Comparison of ENCODE assay signal across 8 cellular contexts in genomic region chr16:11742041-11742535, GRCh38. TPM values are rescaled to one million over a fixed set of nuclear protein-coding genes. Genes with fewer than 3 reads are reported as not detected.
A peak's percentile ranks its signal among the peaks of the same experiment; 100 is the strongest.
DNase-seq lines count a peak whose midpoint lies in the region; ATAC-seq and TF ChIP-seq lines count a peak whose summit lies in the region.

No MANE protein-coding gene starts in this region.

- H3K4me3 Mint-ChIP-seq in activated naive CD8-positive, alpha-beta T cell treated with anti-CD3 and anti-CD28 coated beads for 36 hours = peak overlapping the region; percentile 95

- under 1% methylated on average over 15 of the region's 40 CpGs for WGBS in hepatocyte (ENCODE audit: low lambda C conversion rate, missing lambda C conversion rate)
- 1% methylated on average over 40 of the region's 40 CpGs for WGBS in smooth muscle cell (ENCODE audit: low lambda C conversion rate)

- peaks cover 51% of the 10 kb centered on the region for H3K4me1 ChIP-seq in OCI-LY7 (ENCODE audit: insufficient read depth, low read length, poor library complexity, severe bottlenecking)
- peaks cover 33% of the 10 kb centered on the region for H3K4me1 ChIP-seq in hepatocyte (ENCODE audit: insufficient read depth)
- H3K4me1 ChIP-seq in smooth muscle cell (ENCODE audit: low read depth) = peaks cover 8% of the 10 kb centered on the region

- H2AFZ ChIP-seq in OCI-LY7 (ENCODE audit: low read length) = peak overlapping the region; percentile 30; the same call in 1 of the 2 replicates
- peak overlapping the region; percentile 4 for H2AFZ ChIP-seq in hepatocyte
- H2AFZ ChIP-seq in smooth muscle cell (ENCODE audit: low read depth) = no peak overlapping the region

- H3K27me3 ChIP-seq in hepatocyte (no peaks in the 10 kb centered on the region), smooth muscle cell (ENCODE audit: low read depth) (no peaks in the 10 kb centered on the region)

- peak; percentile 24 for ATAC-seq in HG02798 (IDR thresholded peaks at IDR 0.05; ENCODE audit: poor library complexity, unreplicated experiment)

- H3K4me1 Mint-ChIP-seq in activated naive CD8-positive, alpha-beta T cell treated with anti-CD3 and anti-CD28 coated beads for 36 hours = peaks cover 50% of the 10 kb centered on the region

- H3K9ac ChIP-seq in smooth muscle cell (ENCODE audit: low read depth) = peak overlapping the region; percentile 93

- BruUV-seq in OCI-LY7 (replicated peaks; lab: Mats Ljungman, UMichigan) = no TSS peak

- no peaks in the 10 kb centered on the region for H3K27me3 Mint-ChIP-seq in activated naive CD8-positive, alpha-beta T cell treated with anti-CD3 and anti-CD28 coated beads for 36 hours

- H4K20me1 ChIP-seq in OCI-LY7 (ENCODE audit: insufficient read depth, low read length) = peaks cover 16% of the 10 kb centered on the region; the same call in 1 of the 2 replicates
- peaks cover 42% of the 10 kb centered on the region for H4K20me1 ChIP-seq in hepatocyte (ENCODE audit: insufficient read depth, poor library complexity, severe bottlenecking)
- H4K20me1 ChIP-seq in smooth muscle cell (ENCODE audit: low read depth) = peaks cover 48% of the 10 kb centered on the region

- H3K27ac ChIP-seq in OCI-LY7 (ENCODE audit: low read depth, low read length, poor library complexity, severe bottlenecking) (peak overlapping the region; percentile 67), hepatocyte (peak overlapping the region; percentile 92), smooth muscle cell (ENCODE audit: low read depth) (peak overlapping the region; percentile 75)

- intact Hi-C loops in OCI-LY7 (cut with micrococcal nuclease; ENCODE audit: unreplicated experiment) = loop anchor here (2.0 to 5.0 kb wide), 3 partner anchors 40 to 70 kb away; partner anchors contain the start of gene ZC3H7A

- no peaks in the 10 kb centered on the region for H3K9me3 ChIP-seq in OCI-LY7 (ENCODE audit: low read length)
- no peaks in the 10 kb centered on the region for H3K9me3 ChIP-seq in hepatocyte (ENCODE audit: low read depth)
- no peaks in the 10 kb centered on the region for H3K9me3 ChIP-seq in smooth muscle cell (replicated peaks; ENCODE audit: low read depth)

- H3K36me3 ChIP-seq in OCI-LY7 (ENCODE audit: insufficient read depth, low read length) (peaks cover 26% of the 10 kb centered on the region), hepatocyte (replicated peaks; ENCODE audit: insufficient read depth, low read depth) (no peaks in the 10 kb centered on the region), smooth muscle cell (ENCODE audit: low read depth) (no peaks in the 10 kb centered on the region)

- H3K4me3 ChIP-seq in OCI-LY7 (ENCODE audit: low read depth, low read length, poor library complexity, severe bottlenecking) (peak overlapping the region; percentile 97), hepatocyte (peak overlapping the region; percentile 92), smooth muscle cell (peak overlapping the region; percentile 92)

- CTCF ChIA-PET in OCI-LY7 (lab: Charles Lee; ENCODE audit: unreplicated experiment) = interaction anchor here (0.6 to 1.6 kb wide), 3 partner anchors 56 to 123 kb away, joined by 4 to 7 read pairs (median 4); no protein-coding TSS in a partner anchor

- H3K9me2 ChIP-seq in OCI-LY7 (ENCODE audit: insufficient read depth, low read length) (no peaks in the 10 kb centered on the region), hepatocyte (replicated peaks; ENCODE audit: insufficient read depth) (no peaks in the 10 kb centered on the region)

- peak overlapping the region; percentile 91 for H3K27ac Mint-ChIP-seq in activated naive CD8-positive, alpha-beta T cell treated with anti-CD3 and anti-CD28 coated beads for 36 hours

- DNase-seq in DMS 273 (lab: John Stamatoyannopoulos, UW; ENCODE audit: unreplicated experiment) = peak; percentile 65
- DNase-seq in DMS 273 treated with DMSO at 0.1 percent for 48 hours (lab: John Stamatoyannopoulos, UW) = no peak
- peak; percentile 65 for DNase-seq in OCI-LY7 (ENCODE audit: low spot score)
- no peak for DNase-seq in activated naive CD8-positive, alpha-beta T cell treated with anti-CD3 and anti-CD28 coated beads for 36 hours
- no peak for DNase-seq in hepatocyte (ENCODE audit: low spot score)
- DNase-seq in smooth muscle cell (lab: John Stamatoyannopoulos, UW; ENCODE audit: unreplicated experiment) = no peak
- DNase-seq in NCI-H2107 (lab: John Stamatoyannopoulos, UW) = no peak

- H3K79me2 ChIP-seq in OCI-LY7 (ENCODE audit: insufficient read depth, low read depth, low read length) (peaks cover 45% of the 10 kb centered on the region), hepatocyte (peaks cover 51% of the 10 kb centered on the region), smooth muscle cell (ENCODE audit: low read depth) (peaks cover 53% of the 10 kb centered on the region)

- POLR2A ChIA-PET in OCI-LY7 (lab: Charles Lee) = interaction anchor here (0.5 to 1.8 kb wide), 13 partner anchors 18 to 804 kb away, joined by 3 to 10 read pairs (median 4); no protein-coding TSS in a partner anchor

- peaks cover 11% of the 10 kb centered on the region for H3F3A ChIP-seq in smooth muscle cell (ENCODE audit: low read depth)

- TF ChIP-seq CTCF in OCI-LY7 (conservative IDR thresholded peaks at IDR 0.05; ENCODE audit: low read length) (0 out of 2 replicates have a peak, but pooled peaks have one; percentile 24), hepatocyte (IDR thresholded peaks at IDR 0.05; ENCODE audit: poor library complexity) (no peak), smooth muscle cell (IDR thresholded peaks at IDR 0.05; ENCODE audit: borderline replicate concordance, insufficient read depth, poor library complexity, severe bottlenecking) (no peak)

- H3K36me3 Mint-ChIP-seq in activated naive CD8-positive, alpha-beta T cell treated with anti-CD3 and anti-CD28 coated beads for 36 hours = peaks cover 25% of the 10 kb centered on the region

- H3K4me2 ChIP-seq in OCI-LY7 (ENCODE audit: low read length) = peak overlapping the region; percentile 95
- peak overlapping the region; percentile 92 for H3K4me2 ChIP-seq in hepatocyte
- H3K4me2 ChIP-seq in smooth muscle cell = peak overlapping the region; percentile 98

- H3K9me3 Mint-ChIP-seq in activated naive CD8-positive, alpha-beta T cell treated with anti-CD3 and anti-CD28 coated beads for 36 hours = no peaks in the 10 kb centered on the region

RNA-seq across cellular contexts. Expression of gene TXNDC11, which starts 0.6 kb away (rescaled TPM):
- 79.8 and 96.0 TPM in 2 replicates for total RNA-seq in OCI-LY7 (2014; rRNA removed; shearing (Covaris generic))
- total RNA-seq in OCI-LY7 (2022) (88.6 and 96.7 TPM in 2 replicates), hepatocyte (48.7 and 59.4 TPM in 2 replicates), smooth muscle cell (30.8 and 31.1 TPM in 2 replicates)
- total RNA-seq in activated naive CD8-positive, alpha-beta T cell treated with anti-CD3 and anti-CD28 coated beads for 36 hours = 10 to 100 TPM; 24.5 to 27.3 TPM
- polyA plus RNA-seq in hepatocyte (58.5 and 59.4 TPM in 2 replicates), smooth muscle cell (27.3 and 27.9 TPM in 2 replicates)

RNA-seq across cellular contexts. Expression of gene ZC3H7A, which starts 55.0 kb away (rescaled TPM):
- 28.6 and 32.1 TPM in 2 replicates for total RNA-seq in OCI-LY7 (2014; rRNA removed; shearing (Covaris generic))
- total RNA-seq in OCI-LY7 (2022) (68.6 and 89.0 TPM in 2 replicates), hepatocyte (38.0 and 40.3 TPM in 2 replicates), smooth muscle cell (38.6 and 43.4 TPM in 2 replicates)
- 10 to 100 TPM; 54.1 to 57.9 TPM for total RNA-seq in activated naive CD8-positive, alpha-beta T cell treated with anti-CD3 and anti-CD28 coated beads for 36 hours
- polyA plus RNA-seq in hepatocyte (34.1 and 34.9 TPM in 2 replicates), smooth muscle cell (31.3 and 37.3 TPM in 2 replicates)

Comparison
In these comparisons a context has a peak if more than half of its experiments do, and no peak if none do; other contexts are left out.
1. DNase-seq: peak in DMS 273 (single experiment) and OCI-LY7 (single experiment); none in DMS 273 treated with DMSO at 0.1 percent for 48 hours (single experiment), activated naive CD8-positive, alpha-beta T cell treated with anti-CD3 and anti-CD28 coated beads for 36 hours (single experiment), hepatocyte (single experiment), smooth muscle cell (single experiment) and NCI-H2107 (single experiment).
2. Peak in every context shown above with its lines, with median percentiles within 50 percentile points of each other: H3K27ac ChIP-seq, H3K4me2 ChIP-seq and H3K4me3 ChIP-seq.